ENCODE assay signal across 8 cellular contexts in the genomic region with DNA sequence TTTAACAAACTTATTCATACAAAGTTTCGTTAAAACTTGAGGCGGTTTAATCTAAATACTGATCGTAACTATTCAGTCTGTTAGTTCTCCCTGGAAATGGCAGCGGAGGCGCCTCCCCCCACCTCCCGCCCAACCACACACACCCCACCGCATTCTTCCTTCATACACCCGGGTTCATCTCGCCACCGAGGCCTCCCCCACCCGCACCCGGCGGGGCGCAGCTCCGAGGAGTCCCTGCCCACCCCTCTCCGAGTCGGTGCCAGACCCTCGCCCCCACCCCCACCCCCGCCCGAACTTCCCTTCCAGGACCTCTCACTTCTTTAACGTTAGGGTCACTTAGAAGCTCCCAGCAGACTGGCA. TPM values are rescaled to one million over a fixed set of nuclear protein-coding genes. Genes with fewer than 3 reads are reported as not detected.
DNase-seq lines count a peak whose midpoint lies in the region; ATAC-seq, FAIRE-seq and TF ChIP-seq lines count a peak whose summit lies in the region.

No MANE protein-coding gene starts in this region.

- H3K27ac ChIP-seq in keratinocyte (ENCODE audit: control insufficient read depth, insufficient read depth, low read length) (peak overlapping the region; percentile 80), subcutaneous abdominal adipose tissue (ENCODE audit: low read depth, low read length) (peak overlapping the region; percentile 72)

- TF ChIP-seq CTCF in brain (conservative IDR thresholded peaks at IDR 0.05) (no peak), keratinocyte (optimal IDR thresholded peaks at IDR 0.05 in 1 of 3, IDR thresholded peaks at IDR 0.05 in 1 of 3, conservative IDR thresholded peaks at IDR 0.05 in 1 of 3; ENCODE audit: extremely low read depth in 1 of 3, insufficient read depth in 2 of 3, low read length in 3 of 3) (no peak)

- peaks cover 15% of the 10 kb centered on the region for H3K27me3 Mint-ChIP-seq in brain

- H3K36me3 Mint-ChIP-seq in brain: no peaks in the 10 kb centered on the region

- peak; percentile 73 for DNase-seq in NCI-H82 (lab: John Stamatoyannopoulos, UW)
- no peak for DNase-seq in NCI-H82 treated with DMSO at 0.1 percent for 48 hours (lab: John Stamatoyannopoulos, UW; ENCODE audit: unreplicated experiment)
- DNase-seq in NCI-H2227 (lab: John Stamatoyannopoulos, UW; ENCODE audit: unreplicated experiment): peak; percentile 71
- DNase-seq in keratinocyte (ENCODE audit: low read depth, low spot score): no peak
- no peak for DNase-seq in stimulated activated CD4-positive, alpha-beta T cell treated with anti-CD3 and anti-CD28 coated beads, Interleukin-4, amount 100 ng/mL, for 24 hours

- no peak for ATAC-seq in GM18861 (IDR thresholded peaks at IDR 0.05; ENCODE audit: unreplicated experiment)

- dilution Hi-C loops in keratinocyte (cut with MboI; ENCODE audit: extremely low pct_ligation_motif_present, low sequenced_read_pairs): no loop called here

- H3K9me3 Mint-ChIP-seq in brain: peaks cover 0 to 2% (median 0%) of the 10 kb centered on the region in 5 experiments

- H3K9me3 ChIP-seq in keratinocyte (ENCODE audit: control insufficient read depth, low read depth, low read length): no peaks in the 10 kb centered on the region
- H3K9me3 ChIP-seq in subcutaneous abdominal adipose tissue (ENCODE audit: control insufficient read depth in 5 of 5, low read length in 5 of 5): no peaks in the 10 kb centered on the region

- H3K36me3 ChIP-seq in keratinocyte (ENCODE audit: control insufficient read depth in 2 of 2, extremely low read depth in 1 of 2, insufficient read depth in 2 of 2, low read length in 2 of 2) (no peaks in the 10 kb centered on the region), subcutaneous abdominal adipose tissue (ENCODE audit: control insufficient read depth in 5 of 5, insufficient read depth in 5 of 5, low read length in 5 of 5) (no peaks in the 10 kb centered on the region)

- peak overlapping the region; percentile 73 for H3K4me2 ChIP-seq in keratinocyte (ENCODE audit: control insufficient read depth, extremely low read depth, insufficient read depth, low read depth, low read length)

- H4K20me1 ChIP-seq in keratinocyte (ENCODE audit: control insufficient read depth, extremely low read depth, insufficient read depth, low read length): no peaks in the 10 kb centered on the region

- peak overlapping the region; percentile 73 to 98 (median 90) for H3K27ac Mint-ChIP-seq in brain

- H2AFZ ChIP-seq in keratinocyte (ENCODE audit: control insufficient read depth, low read length): peak overlapping the region; percentile 75

- FAIRE-seq in keratinocyte (lab: Jason Lieb, UNC): no peak

- H3K4me3 Mint-ChIP-seq in brain: peak overlapping the region; percentile 86 to 95 (median 90)

- peaks cover 28% of the 10 kb centered on the region for H3K79me2 ChIP-seq in keratinocyte (ENCODE audit: control insufficient read depth, insufficient read depth, low read length)

- peaks cover 40% of the 10 kb centered on the region for H3K4me1 Mint-ChIP-seq in brain

- no peaks in the 10 kb centered on the region for H3K9me1 ChIP-seq in keratinocyte (ENCODE audit: control insufficient read depth, extremely low read depth, insufficient read depth, low read length)

- H3K4me1 ChIP-seq in keratinocyte (ENCODE audit: control insufficient read depth, extremely low read depth, insufficient read depth, low read length): peaks cover 22% of the 10 kb centered on the region
- peaks cover 0 to 47% (median 44%) of the 10 kb centered on the region in 5 donors for H3K4me1 ChIP-seq in subcutaneous abdominal adipose tissue (ENCODE audit: control insufficient read depth in 5 of 5, insufficient read depth in 5 of 5, low read length in 5 of 5)

- peak overlapping the region; percentile 85 for H3K9ac ChIP-seq in keratinocyte (ENCODE audit: control insufficient read depth, extremely low read depth, insufficient read depth, low read length)
- peak overlapping the region in 3 of 5 donors; percentile 17 to 64 (median 47) for H3K9ac ChIP-seq in subcutaneous abdominal adipose tissue (ENCODE audit: low read length in 5 of 5)

- H3K4me3 ChIP-seq in keratinocyte (ENCODE audit: control insufficient read depth in 2 of 3, extremely low read depth in 1 of 3, insufficient read depth in 2 of 3, low read depth in 1 of 3, low read length in 3 of 3) (peak overlapping the region; percentile 73 to 92 (median 78)), subcutaneous abdominal adipose tissue (ENCODE audit: low read depth in 1 of 5, low read length in 5 of 5) (peak overlapping the region; percentile 78 to 93 (median 88))

- H3K27me3 ChIP-seq in keratinocyte (ENCODE audit: control insufficient read depth, extremely low read depth, insufficient read depth, low read length) (no peaks in the 10 kb centered on the region), subcutaneous abdominal adipose tissue (ENCODE audit: control insufficient read depth in 5 of 5, insufficient read depth in 4 of 5, low read length in 5 of 5) (peaks cover 0 to 5% (median 0%) of the 10 kb centered on the region in 5 donors)

RNA-seq across cellular contexts. Expression of a gene that starts 0.9 kb away (rescaled TPM):
- polyA plus RNA-seq in brain (ENCODE audit: insufficient read depth, low read depth, low replicate concordance) (29.0 TPM), keratinocyte (7.4 to 9.3 TPM (median 9.2 TPM) in 3 replicates)
- 5.9 TPM for polyA plus RNA-seq in keratinocyte (2011; ENCODE audit: low read depth)
- polyA plus RNA-seq in keratinocyte (2011; cell fraction: cytosol; rRNA removed): 5.2 and 5.6 TPM in 2 replicates
- 27.0 and 30.5 TPM in 2 replicates for polyA plus RNA-seq in keratinocyte (2011; cell fraction: nucleus; rRNA removed)
- 14.0 and 14.2 TPM in 2 replicates for polyA plus RNA-seq in keratinocyte (2012; ENCODE audit: low replicate concordance)
- polyA minus RNA-seq in keratinocyte: 11.8 to 25.9 TPM (median 20.6 TPM) in 3 replicates
- 16.7 TPM for polyA minus RNA-seq in keratinocyte (2011; cell fraction: cytosol; rRNA and poly(A)+ RNA removed)
- polyA minus RNA-seq in keratinocyte (2011; cell fraction: nucleus; rRNA and poly(A)+ RNA removed): 30.6 and 40.4 TPM in 2 replicates

Comparison
In these comparisons a context has a peak if more than half of its experiments do, and no peak if none do; other contexts are left out.
1. DNase-seq: peak in NCI-H82 (single experiment) and NCI-H2227 (single experiment); none in NCI-H82 treated with DMSO at 0.1 percent for 48 hours (single experiment), keratinocyte (single experiment) and stimulated activated CD4-positive, alpha-beta T cell treated with anti-CD3 and anti-CD28 coated beads, Interleukin-4, amount 100 ng/mL, for 24 hours (single experiment).